In genomic region chr15:66849393-66849745, GRCh38 we compare ENCODE assay signal across 2 cellular contexts.
TF ChIP-seq lines count a peak whose summit lies in the region.

No MANE protein-coding gene starts in this region.

TF ChIP-seq in A549, 52 proteins besides CTCF, POLR2A, EP300 and RAD21 (continued from another document):
- no peak for TF ChIP-seq BCL3 (IDR thresholded peaks at IDR 0.05)
- TF ChIP-seq PBX3 (IDR thresholded peaks at IDR 0.05): no peak
- TF ChIP-seq ZFP36 (IDR thresholded peaks at IDR 0.05; ENCODE audit: borderline replicate concordance, partially characterized antibody): peak; percentile 11

TF ChIP-seq in IMR-90, 13 proteins besides CTCF, POLR2A, EP300 and RAD21 (continued from another document):
- no peak for TF ChIP-seq ELK1 (IDR thresholded peaks at IDR 0.05; ENCODE audit: borderline replicate concordance, low read depth, low read length)
